In the genomic region with DNA sequence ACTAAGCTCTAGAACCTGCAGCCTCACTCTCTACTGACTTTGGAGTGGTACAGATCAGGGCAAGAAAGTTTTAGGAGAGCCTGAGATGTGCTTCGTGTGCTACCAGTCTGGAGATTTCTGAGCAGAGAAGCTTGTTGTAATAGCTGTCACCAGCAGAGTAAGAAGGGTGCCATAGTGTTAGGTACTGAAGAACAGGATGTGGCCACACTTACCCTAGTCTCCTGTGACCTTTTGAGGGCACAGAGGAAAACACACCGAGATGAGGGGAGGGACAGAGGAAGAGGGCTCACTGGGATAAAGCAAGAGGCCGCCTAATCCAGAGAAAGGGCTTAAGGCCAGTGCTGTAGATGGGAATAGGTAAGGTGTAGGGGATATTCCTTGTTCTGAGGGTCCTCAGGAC, we compare ENCODE assay signal across 35 cellular contexts.
"Had no signal": no experiment of that assay in that cellular context is flagged by ENCODE, and none has a peak within 500 bp of the region (broad histone marks: within the 10 kb centered on the region; RNA-seq: fewer than 3 reads in every experiment).

No MANE protein-coding gene starts in this region.

- H3K27me3 ChIP-seq: ascending aorta, cardiac muscle cell had no signal

- H3K9me3 ChIP-seq: ascending aorta had no signal

- H3K4me1 Mint-ChIP-seq: activated B cell treated with CpG ODN at 0.5 μM for 24 hours; activated CD4-positive, alpha-beta T cell treated with anti-CD3 and anti-CD28 coated beads, Interleukin-2, amount 10 ng/mL, durations not matched to agents 24 days and 14 days; activated naive CD4-positive, alpha-beta T cell treated with anti-CD3 and anti-CD28 coated beads, Interleukin-2, amount 10 ng/mL, durations not matched to agents 7 days and 5 days; activated naive CD4-positive, alpha-beta T cell treated with anti-CD3 and anti-CD28 coated beads, Interleukin-2, amount 50 U/mL, for 24 hours; brain had no signal

- H3K27ac ChIP-seq: ascending aorta, cardiac muscle cell, VCaP had no signal

- ATAC-seq: activated CD8-positive, alpha-beta T cell treated with anti-CD3 and anti-CD28 coated beads for 36 hours; activated T-cell treated with anti-CD3 and anti-CD28 coated beads, Interleukin-2, amount 50 U/mL, for 4 hours had no signal

- H3K4me1 ChIP-seq: ascending aorta had no signal

- H3K9me3 Mint-ChIP-seq: activated CD4-positive, alpha-beta T cell treated with anti-CD3 and anti-CD28 coated beads, Interleukin-2, amount 10 ng/mL, durations not matched to agents 24 days and 14 days; activated naive CD4-positive, alpha-beta T cell treated with anti-CD3 and anti-CD28 coated beads, Interleukin-2, amount 10 ng/mL, durations not matched to agents 7 days and 5 days; activated naive CD4-positive, alpha-beta T cell treated with anti-CD3 and anti-CD28 coated beads, Interleukin-2, amount 50 U/mL, for 24 hours; activated T-cell treated with anti-CD3 and anti-CD28 coated beads, Interleukin-2, amount 50 U/mL, for 4 hours; activated T-helper 2 cell treated with anti-CD3 and anti-CD28 coated beads, Interferon-gamma antibody, Interleukin-2, Interleukin-4, amounts not matched to agents 10 μg/mL and 5 μg/mL and 100 μg/mL, durations not matched to agents 14 hours and 24 hours and 36 hours; brain; central memory CD8-positive, alpha-beta T cell; T-helper 1 cell treated with Interleukin-12 subunit alpha and Interleukin-12 subunit beta and Interleukin-4 antibody, amounts not matched to agents 30 μg/mL and 1 μg/mL, for 36 hours; T-helper 2 cell treated with Interferon-gamma antibody and Interleukin-4, amounts not matched to agents 5 μg/mL and 100 μg/mL, for 36 hours had no signal

- H3K4me3 ChIP-seq: ascending aorta, cardiac muscle cell had no signal

- H3K36me3 ChIP-seq: ascending aorta, cardiac muscle cell had no signal

- DNase-seq: activated B cell treated with CpG ODN at 0.5 μM for 24 hours; activated CD4-positive, alpha-beta memory T cell treated with anti-CD3 and anti-CD28 coated beads for 36 hours; activated CD4-positive, alpha-beta T cell treated with anti-CD3 and anti-CD28 coated beads for 4 hours; activated CD4-positive, alpha-beta T cell treated with anti-CD3 and anti-CD28 coated beads, Interleukin-2, amount 10 ng/mL, durations not matched to agents 24 days and 14 days; activated CD4-positive, alpha-beta T cell treated with anti-CD3 and anti-CD28 coated beads, Interleukin-2, amount 50 U/mL, for 1 hour; activated CD4-positive, alpha-beta T cell treated with anti-CD3 and anti-CD28 coated beads, Interleukin-2, amount 50 U/mL, for 4 hours; activated CD4-positive, CD25-positive, alpha-beta regulatory T cell treated with anti-CD3 and anti-CD28 coated beads, Interleukin-2, amount 50 U/mL, for 72 hours; activated CD8-positive, alpha-beta memory T cell treated with anti-CD3 and anti-CD28 coated beads, Interleukin-2, amount 50 U/mL, for 4 hours; activated CD8-positive, alpha-beta T cell treated with anti-CD3 and anti-CD28 coated beads for 36 hours; activated effector memory CD4-positive, alpha-beta T cell treated with Interleukin-2 at 50 U/mL for 16 hours; activated gamma-delta T cell; activated naive CD4-positive, alpha-beta T cell treated with anti-CD3 and anti-CD28 coated beads, Interleukin-2, amount 10 ng/mL, durations not matched to agents 7 days and 5 days; activated naive CD4-positive, alpha-beta T cell treated with Interleukin-2 at 50 U/mL for 16 hours; activated T-cell treated with anti-CD3 and anti-CD28 coated beads for 4 hours; activated T-cell treated with anti-CD3 and anti-CD28 coated beads, Interleukin-2, amount 50 U/mL, for 1 hour; activated T-cell treated with anti-CD3 and anti-CD28 coated beads, Interleukin-2, amount 50 U/mL, for 4 hours; activated T-cell treated with anti-CD3 and anti-CD28 coated beads, Interleukin-2, amount 50 U/mL, for 72 hours; amygdala; anterior cingulate cortex; caudate nucleus; cerebellar nuclear complex; SW 1271; T-helper 1 cell; T-helper 9 cell had no signal

- H3K27ac Mint-ChIP-seq: activated B cell treated with CpG ODN at 0.5 μM for 24 hours; activated CD4-positive, alpha-beta memory T cell treated with anti-CD3 and anti-CD28 coated beads for 36 hours; activated CD4-positive, alpha-beta T cell treated with anti-CD3 and anti-CD28 coated beads, Interleukin-2, amount 10 ng/mL, durations not matched to agents 24 days and 14 days; activated CD8-positive, alpha-beta T cell treated with anti-CD3 and anti-CD28 coated beads for 36 hours; activated naive CD4-positive, alpha-beta T cell treated with anti-CD3 and anti-CD28 coated beads, Interleukin-2, amount 10 ng/mL, durations not matched to agents 7 days and 5 days; activated naive CD4-positive, alpha-beta T cell treated with anti-CD3 and anti-CD28 coated beads, Interleukin-2, amount 50 U/mL, for 24 hours; activated naive CD8-positive, alpha-beta T cell; activated T-helper 1 cell treated with anti-CD3 and anti-CD28 coated beads, Interleukin-12 subunit alpha, Interleukin-12 subunit beta, Interleukin-2, Interleukin-4 antibody, amounts not matched to agents 30 ng/mL and 10 ng/mL and 1 ng/mL, durations not matched to agents 14 hours and 24 hours and 36 hours; activated T-helper 2 cell treated with anti-CD3 and anti-CD28 coated beads, Interferon-gamma antibody, Interleukin-2, Interleukin-4, amounts not matched to agents 10 μg/mL and 5 μg/mL and 100 μg/mL, durations not matched to agents 14 hours and 24 hours and 36 hours; brain; T-helper 1 cell treated with Interleukin-12 subunit alpha and Interleukin-12 subunit beta and Interleukin-4 antibody, amounts not matched to agents 30 μg/mL and 1 μg/mL, for 36 hours; T-helper 2 cell treated with Interferon-gamma antibody and Interleukin-4, amounts not matched to agents 5 μg/mL and 100 μg/mL, for 36 hours had no signal

- H3K4me3 Mint-ChIP-seq: activated B cell treated with CpG ODN at 0.5 μM for 24 hours; activated CD4-positive, alpha-beta memory T cell treated with anti-CD3 and anti-CD28 coated beads for 36 hours; activated CD4-positive, alpha-beta T cell treated with anti-CD3 and anti-CD28 coated beads, Interleukin-2, amount 10 ng/mL, durations not matched to agents 24 days and 14 days; activated CD8-positive, alpha-beta T cell treated with anti-CD3 and anti-CD28 coated beads for 36 hours; activated naive CD4-positive, alpha-beta T cell treated with anti-CD3 and anti-CD28 coated beads, Interleukin-2, amount 10 ng/mL, durations not matched to agents 7 days and 5 days; activated naive CD4-positive, alpha-beta T cell treated with anti-CD3 and anti-CD28 coated beads, Interleukin-2, amount 50 U/mL, for 24 hours; activated naive CD8-positive, alpha-beta T cell; activated T-cell treated with anti-CD3 and anti-CD28 coated beads, Interleukin-2, amount 50 U/mL, for 4 hours; activated T-cell treated with anti-CD3 and anti-CD28 coated beads, Interleukin-2, amount 50 U/mL, for 72 hours; activated T-helper 1 cell treated with anti-CD3 and anti-CD28 coated beads, Interleukin-12 subunit alpha, Interleukin-12 subunit beta, Interleukin-2, Interleukin-4 antibody, amounts not matched to agents 30 ng/mL and 10 ng/mL and 1 ng/mL, durations not matched to agents 14 hours and 24 hours and 36 hours; brain; central memory CD8-positive, alpha-beta T cell; T-helper 1 cell treated with Interleukin-12 subunit alpha and Interleukin-12 subunit beta and Interleukin-4 antibody, amounts not matched to agents 30 μg/mL and 1 μg/mL, for 36 hours; T-helper 2 cell treated with Interferon-gamma antibody and Interleukin-4, amounts not matched to agents 5 μg/mL and 100 μg/mL, for 36 hours had no signal

- H3K27me3 Mint-ChIP-seq: activated B cell treated with CpG ODN at 0.5 μM for 24 hours; activated CD4-positive, alpha-beta memory T cell treated with anti-CD3 and anti-CD28 coated beads for 36 hours; activated CD4-positive, alpha-beta T cell treated with anti-CD3 and anti-CD28 coated beads, Interleukin-2, amount 10 ng/mL, durations not matched to agents 24 days and 14 days; activated CD8-positive, alpha-beta T cell treated with anti-CD3 and anti-CD28 coated beads for 36 hours; activated naive CD4-positive, alpha-beta T cell treated with anti-CD3 and anti-CD28 coated beads, Interleukin-2, amount 50 U/mL, for 24 hours; activated naive CD8-positive, alpha-beta T cell; central memory CD8-positive, alpha-beta T cell had no signal

- H3K36me3 Mint-ChIP-seq: activated naive CD4-positive, alpha-beta T cell treated with anti-CD3 and anti-CD28 coated beads, Interleukin-2, amount 10 ng/mL, durations not matched to agents 7 days and 5 days; brain had no signal
